Comparison of ENCODE assay signal across 5 cellular contexts in genomic region chr11:23164022-23164421, GRCh38.
"Had no signal": no experiment of that assay in that cellular context is flagged by ENCODE, and none has a peak within 500 bp of the region (broad histone marks: within the 10 kb centered on the region; RNA-seq: fewer than 3 reads in every experiment).

No MANE protein-coding gene starts in this region.

- DNase-seq: IMR-90, KBM-7, KG1 had no signal

- H3K27ac ChIP-seq: HL-60 had no signal

- H3K4me3 ChIP-seq: K562 had no signal
